ENCODE assay signal across 1 cellular context in the genomic region with DNA sequence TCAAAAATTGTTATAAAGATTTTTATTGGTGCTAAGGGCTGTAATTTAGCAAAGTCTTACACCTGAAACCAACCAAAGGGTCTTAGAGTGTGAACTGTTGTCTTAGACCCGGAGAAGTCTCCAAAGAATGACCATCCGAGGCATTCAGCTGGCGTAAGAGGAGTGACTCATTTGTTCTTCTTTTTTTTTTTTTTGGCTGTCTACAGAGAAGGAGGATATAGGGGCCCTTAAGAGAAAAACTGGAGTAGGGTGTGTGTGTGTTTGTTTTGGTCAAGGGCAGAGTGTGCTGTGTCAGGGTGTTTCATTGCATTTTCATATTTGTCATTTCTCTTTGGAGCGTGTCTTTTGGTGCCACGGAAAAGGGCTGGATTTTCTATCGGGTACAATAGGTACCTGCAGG.
TF ChIP-seq lines count a peak whose summit lies in the region.

No MANE protein-coding gene starts in this region.

TF ChIP-seq in H1, 55 proteins besides CTCF, POLR2A, EP300 and RAD21:
- 0 out of 2 replicates have a peak, but pooled peaks have one; percentile 13 for TF ChIP-seq JUND (IDR thresholded peaks at IDR 0.05; ENCODE audit: low read length)
- TF ChIP-seq, protein P1, sequence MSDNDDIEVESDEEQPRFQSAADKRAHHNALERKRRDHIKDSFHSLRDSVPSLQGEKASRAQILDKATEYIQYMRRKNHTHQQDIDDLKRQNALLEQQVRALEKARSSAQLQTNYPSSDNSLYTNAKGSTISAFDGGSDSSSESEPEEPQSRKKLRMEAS (IDR thresholded peaks at IDR 0.05) = no peak
TF ChIP-seq in H1: peak in this region for 1.
